In genomic region chr6:74731921-74732320, GRCh38 we compare ENCODE assay signal across 14 cellular contexts.
DNase-seq lines count a peak whose midpoint lies in the region; ATAC-seq and TF ChIP-seq lines count a peak whose summit lies in the region.
"Had no signal": no experiment of that assay in that cellular context is flagged by ENCODE, and none has a peak within 500 bp of the region (broad histone marks: within the 10 kb centered on the region; RNA-seq: fewer than 3 reads in every experiment).

No MANE protein-coding gene starts in this region.

- H3K36me3 ChIP-seq in adipocyte (ENCODE audit: control insufficient read depth, insufficient read depth, low read length, severe bottlenecking) = no peaks in the 10 kb centered on the region
- no peaks in the 10 kb centered on the region for H3K36me3 ChIP-seq in esophagus squamous epithelium
- no peaks in the 10 kb centered on the region for H3K36me3 ChIP-seq in vagina
- H3K36me3 ChIP-seq: neutrophil had no signal

- H3K27ac ChIP-seq in esophagus squamous epithelium (no peak overlapping the region), vagina (no peak overlapping the region)
- H3K27ac ChIP-seq: neutrophil had no signal

- TF ChIP-seq CTCF in esophagus squamous epithelium (IDR thresholded peaks at IDR 0.05) (no peak), vagina (IDR thresholded peaks at IDR 0.05) (no peak)

- peaks cover 37% of the 10 kb centered on the region for H3K4me1 ChIP-seq in adipocyte (ENCODE audit: control insufficient read depth, insufficient read depth, low read length)
- no peaks in the 10 kb centered on the region for H3K4me1 ChIP-seq in esophagus squamous epithelium
- no peaks in the 10 kb centered on the region for H3K4me1 ChIP-seq in vagina

- DNase-seq in EH (ENCODE audit: low read depth) (peak; percentile 93), adipocyte (ENCODE audit: low read depth) (peak; percentile 75), fibroblast of peridontal ligament (ENCODE audit: extremely low read depth) (peak; percentile 91), non-pigmented ciliary epithelial cell (ENCODE audit: low read depth) (peak; percentile 91), 8988T (no peak), esophagus squamous epithelium (lab: John Stamatoyannopoulos, UW) (no peak), vagina (ENCODE audit: extremely low spot score in 2 of 2) (no peak)
- DNase-seq: activated CD4-positive, alpha-beta T cell treated with anti-CD3 and anti-CD28 coated beads, Interleukin-2, amount 50 U/mL, for 1 hour; NCI-H2171; stimulated activated naive CD4-positive, alpha-beta T cell treated with Interleukin-2 at 50 U/mL for 16 hours; T1000 had no signal

- 53 to 74% methylated on average over 4 of the region's 4 CpGs for WGBS in esophagus squamous epithelium, 2 donors

- no peak for ATAC-seq in GM18868 (IDR thresholded peaks at IDR 0.05; ENCODE audit: unreplicated experiment)

- intact Hi-C loops in esophagus squamous epithelium (cut with DNase I) = no loop called here
- intact Hi-C loops in vagina (cut with DNase I) = no loop called here

- TF ChIP-seq POLR2A in esophagus squamous epithelium (IDR thresholded peaks at IDR 0.05) (no peak), vagina (IDR thresholded peaks at IDR 0.05) (no peak)

- H3K9me3 ChIP-seq in adipocyte (ENCODE audit: control insufficient read depth, low read length) = peaks cover 7% of the 10 kb centered on the region
- peaks cover 0 to 2% (median 0%) of the 10 kb centered on the region in 3 donors for H3K9me3 ChIP-seq in esophagus squamous epithelium
- H3K9me3 ChIP-seq in vagina = no peaks in the 10 kb centered on the region
- H3K9me3 ChIP-seq: neutrophil had no signal

- no peak overlapping the region for H3K9ac ChIP-seq in adipocyte (ENCODE audit: low read length)

- H3K4me3 ChIP-seq in adipocyte (ENCODE audit: low read length) = no peak overlapping the region
- H3K4me3 ChIP-seq in esophagus squamous epithelium = no peak overlapping the region
- H3K4me3 ChIP-seq in vagina = no peak overlapping the region
- H3K4me3 ChIP-seq: skin epidermis had no signal

- H3K27me3 ChIP-seq in adipocyte (replicated peaks; ENCODE audit: control insufficient read depth, insufficient read depth, low read length) (no peaks in the 10 kb centered on the region), esophagus squamous epithelium (no peaks in the 10 kb centered on the region), vagina (no peaks in the 10 kb centered on the region)
- H3K27me3 ChIP-seq: neutrophil had no signal

Comparison
In these comparisons a context has a peak if more than half of its experiments do, and no peak if none do; other contexts are left out.
1. DNase-seq: peak in EH (single experiment), adipocyte (single experiment), fibroblast of peridontal ligament (single experiment) and non-pigmented ciliary epithelial cell (single experiment); none in 8988T (single experiment), esophagus squamous epithelium (single experiment) and vagina (0 of 2).